In the genomic region with DNA sequence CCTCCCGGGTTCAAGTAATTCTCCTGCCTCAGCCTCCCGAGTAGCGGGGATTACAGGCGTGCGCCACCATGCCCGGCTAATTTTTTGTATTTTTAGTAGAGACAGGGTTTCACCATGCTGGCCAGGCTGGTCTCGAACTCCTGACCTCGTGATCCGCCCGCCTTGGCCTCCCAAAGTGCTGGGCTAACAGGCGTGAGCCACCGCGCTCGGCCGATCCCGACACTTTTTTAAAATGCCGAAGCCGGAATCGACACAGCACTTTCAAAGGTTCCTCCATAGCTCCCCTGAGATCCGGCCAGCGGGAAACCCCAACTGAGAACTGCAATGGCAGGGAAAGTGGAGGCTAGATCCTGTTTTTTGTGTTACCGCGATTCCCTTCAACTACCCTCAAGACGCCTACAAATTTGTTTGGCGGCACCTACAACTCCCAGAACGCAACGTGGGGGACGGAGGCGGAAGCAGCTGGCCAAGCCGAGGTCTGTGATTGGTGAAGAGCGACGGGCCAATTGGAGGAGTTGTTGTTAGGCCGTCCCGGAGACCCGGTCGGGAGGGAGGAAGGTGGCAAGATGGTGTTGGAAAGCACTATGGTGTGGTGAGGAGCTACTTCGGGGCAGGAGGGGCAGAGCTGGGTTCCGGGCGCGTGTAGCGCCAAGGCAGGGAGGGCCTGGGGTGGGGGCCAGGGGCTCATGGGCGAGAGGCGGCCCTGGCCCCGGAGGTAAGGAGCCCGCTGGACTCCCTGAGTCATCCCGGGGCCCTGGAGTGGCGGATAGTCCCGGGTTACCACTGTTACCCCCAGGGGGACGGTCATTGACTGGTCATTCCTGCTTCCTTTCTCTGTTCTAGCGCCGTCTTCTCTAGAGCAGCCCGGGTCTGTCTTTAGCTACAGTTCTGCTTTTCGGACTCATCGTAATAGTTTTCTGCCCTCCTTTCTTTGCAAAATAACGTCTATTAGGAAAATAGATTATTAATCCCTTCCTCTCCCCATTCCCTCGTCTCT, we compare ENCODE assay signal across 8 cellular contexts. TPM values are rescaled to one million over a fixed set of nuclear protein-coding genes. Genes with fewer than 3 reads are reported as not detected.
DNase-seq lines count a peak whose midpoint lies in the region; ATAC-seq and TF ChIP-seq lines count a peak whose summit lies in the region.

A gene (plus strand): TSS at position 518 of the 997 bp plus-strand sequence. CDS start 49 bp downstream, at position 567.

- DNase-seq in GM13976 (ENCODE audit: low spot score) = peak; percentile 99
- DNase-seq in NCI-H1694 (lab: John Stamatoyannopoulos, UW) = peak; percentile 98
- peak; percentile 88 for DNase-seq in amniotic stem cell (lab: John Stamatoyannopoulos, UW)
- DNase-seq in left ventricle myocardium inferior = peak; percentile 94
- DNase-seq in progenitor cell of endocrine pancreas (ENCODE audit: low spot score, unreplicated experiment) = peak; percentile 77
- peak; percentile 97 for DNase-seq in ureter (ENCODE audit: low spot score)

- peaks cover 3% of the 10 kb centered on the region for H3K36me3 ChIP-seq in left ventricle myocardium inferior

- intact Hi-C loops in left ventricle myocardium inferior (cut with micrococcal nuclease) = no loop called here

- no peaks in the 10 kb centered on the region for H3K27me3 ChIP-seq in left ventricle myocardium inferior (ENCODE audit: low read depth)

- H3K9me3 Mint-ChIP-seq in T-helper 1 cell treated with Interleukin-12 subunit alpha and Interleukin-12 subunit beta and Interleukin-4 antibody, amounts not matched to agents 30 μg/mL and 1 μg/mL, for 36 hours = no peaks in the 10 kb centered on the region
- H3K9me3 Mint-ChIP-seq in progenitor cell of endocrine pancreas (ENCODE audit: low read depth) = no peaks in the 10 kb centered on the region

- TF ChIP-seq CTCF in GM13976 (IDR thresholded peaks at IDR 0.05; ENCODE audit: borderline replicate concordance, control extremely low read depth, extremely low read depth, insufficient read depth, missing control alignments) (no peak), left ventricle myocardium inferior (IDR thresholded peaks at IDR 0.05; ENCODE audit: borderline replicate concordance) (no peak), progenitor cell of endocrine pancreas (IDR thresholded peaks at IDR 0.05; ENCODE audit: unreplicated experiment) (no peak)

- in situ Hi-C loops in GM13976 (cut with MboI; ENCODE audit: low sequenced_read_pairs, unreplicated experiment) = no loop called here

- peaks cover 29% of the 10 kb centered on the region for H3K4me1 Mint-ChIP-seq in T-helper 1 cell treated with Interleukin-12 subunit alpha and Interleukin-12 subunit beta and Interleukin-4 antibody, amounts not matched to agents 30 μg/mL and 1 μg/mL, for 36 hours (ENCODE audit: low read depth)
- H3K4me1 Mint-ChIP-seq in progenitor cell of endocrine pancreas (ENCODE audit: low read depth) = peaks cover 17% of the 10 kb centered on the region

- peak within 1 kb of the TSS; percentile 91 for H3K27ac Mint-ChIP-seq in T-helper 1 cell treated with Interleukin-12 subunit alpha and Interleukin-12 subunit beta and Interleukin-4 antibody, amounts not matched to agents 30 μg/mL and 1 μg/mL, for 36 hours
- H3K27ac Mint-ChIP-seq in progenitor cell of endocrine pancreas = peak within 1 kb of the TSS; percentile 93

- H3K4me3 ChIP-seq in left ventricle myocardium inferior = peak within 1 kb of the TSS; percentile 97

- peaks cover 32% of the 10 kb centered on the region for H3K4me1 ChIP-seq in left ventricle myocardium inferior

- H3K4me3 Mint-ChIP-seq in T-helper 1 cell treated with Interleukin-12 subunit alpha and Interleukin-12 subunit beta and Interleukin-4 antibody, amounts not matched to agents 30 μg/mL and 1 μg/mL, for 36 hours = peak within 1 kb of the TSS; percentile 94
- H3K4me3 Mint-ChIP-seq in progenitor cell of endocrine pancreas (ENCODE audit: low read depth) = peak within 1 kb of the TSS; percentile 80

- ATAC-seq in HG02870 (IDR thresholded peaks at IDR 0.05; ENCODE audit: unreplicated experiment) = peak; percentile 91

- peaks cover 9% of the 10 kb centered on the region for H3K36me3 Mint-ChIP-seq in T-helper 1 cell treated with Interleukin-12 subunit alpha and Interleukin-12 subunit beta and Interleukin-4 antibody, amounts not matched to agents 30 μg/mL and 1 μg/mL, for 36 hours (ENCODE audit: low read depth)
- peaks cover 7% of the 10 kb centered on the region for H3K36me3 Mint-ChIP-seq in progenitor cell of endocrine pancreas (ENCODE audit: insufficient read depth)

- H3K27me3 Mint-ChIP-seq in T-helper 1 cell treated with Interleukin-12 subunit alpha and Interleukin-12 subunit beta and Interleukin-4 antibody, amounts not matched to agents 30 μg/mL and 1 μg/mL, for 36 hours (ENCODE audit: low read depth) = no peaks in the 10 kb centered on the region
- no peaks in the 10 kb centered on the region for H3K27me3 Mint-ChIP-seq in progenitor cell of endocrine pancreas

- H3K27ac ChIP-seq in left ventricle myocardium inferior (replicated peaks) = peak within 1 kb of the TSS; percentile 92

- H3K9me3 ChIP-seq in left ventricle myocardium inferior (replicated peaks) = no peaks in the 10 kb centered on the region

RNA-seq across cellular contexts. Expression of the gene that starts here (rescaled TPM):
- total RNA-seq in left ventricle myocardium inferior = 142 TPM
- total RNA-seq in progenitor cell of endocrine pancreas = 163 and 177 TPM in 2 replicates
- 120 TPM for total RNA-seq in ureter

Comparison
In these comparisons a context has a peak if more than half of its experiments do, and no peak if none do; other contexts are left out.
1. Peak in every context shown above with its lines: DNase-seq, ATAC-seq, H3K4me3 ChIP-seq and H3K27ac ChIP-seq.